ENCODE assay signal across 27 cellular contexts in the genomic region with DNA sequence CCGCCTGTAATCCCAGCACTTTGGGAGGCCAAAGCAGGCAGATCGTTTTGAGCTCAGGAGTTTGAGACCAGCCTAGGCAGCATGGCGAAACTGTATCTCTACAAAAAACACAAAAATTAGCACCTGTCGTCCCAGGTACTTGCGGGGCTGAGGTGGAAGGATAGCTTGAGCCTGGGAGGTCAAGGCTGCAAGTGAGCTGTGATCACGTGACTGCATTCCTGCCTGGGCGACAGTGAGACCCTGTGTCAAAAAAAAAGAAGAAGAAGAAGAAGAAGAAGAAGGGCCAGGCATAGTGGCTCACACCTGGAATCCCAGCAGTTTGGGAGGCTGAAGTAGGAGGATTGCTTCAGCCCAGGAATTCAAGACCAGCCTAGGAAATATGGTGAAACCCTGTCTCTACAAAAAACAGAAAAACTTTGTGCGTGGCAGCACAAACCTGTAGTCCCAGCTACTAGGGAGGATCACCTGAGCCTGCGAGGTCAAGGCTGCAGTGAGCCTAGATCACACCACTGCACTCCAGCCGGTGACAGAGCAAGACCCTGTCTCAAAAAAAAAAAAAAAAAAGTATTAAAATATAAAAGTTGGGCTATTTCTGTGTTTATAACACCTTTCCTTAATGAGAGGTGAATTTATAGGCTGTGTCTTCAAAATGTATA.
"Had no signal": no experiment of that assay in that cellular context is flagged by ENCODE, and none has a peak within 500 bp of the region (broad histone marks: within the 10 kb centered on the region; RNA-seq: fewer than 3 reads in every experiment).

No MANE protein-coding gene starts in this region.

- H3K27me3 Mint-ChIP-seq: activated CD8-positive, alpha-beta T cell treated with anti-CD3 and anti-CD28 coated beads for 36 hours; activated naive CD4-positive, alpha-beta T cell treated with anti-CD3 and anti-CD28 coated beads, Interleukin-2, amount 50 U/mL, for 24 hours; activated naive CD8-positive, alpha-beta T cell treated with anti-CD3 and anti-CD28 coated beads, Interleukin-2, amount 10 ng/mL, durations not matched to agents 7 days and 5 days; activated T-cell treated with anti-CD3 and anti-CD28 coated beads, Interleukin-2, amount 50 U/mL, for 24 hours; central memory CD8-positive, alpha-beta T cell had no signal

- H3K36me3 ChIP-seq: WERI-Rb-1 had no signal

- H3K4me3 ChIP-seq: ascending aorta, cardiac muscle cell, SJCRH30, SK-N-MC had no signal

- H3K27me3 ChIP-seq: ascending aorta, cardiac muscle cell, SJCRH30 had no signal

- H3K4me1 Mint-ChIP-seq: activated naive CD4-positive, alpha-beta T cell treated with anti-CD3 and anti-CD28 coated beads, Interleukin-2, amount 50 U/mL, for 24 hours; activated naive CD8-positive, alpha-beta T cell treated with anti-CD3 and anti-CD28 coated beads, Interleukin-2, amount 10 ng/mL, durations not matched to agents 7 days and 5 days; central memory CD8-positive, alpha-beta T cell had no signal

- H3K4me1 ChIP-seq: ascending aorta, SJCRH30 had no signal

- H3K9me3 ChIP-seq: ascending aorta, SJCRH30 had no signal

- H3K9me3 Mint-ChIP-seq: activated CD8-positive, alpha-beta T cell treated with anti-CD3 and anti-CD28 coated beads for 36 hours; activated naive CD4-positive, alpha-beta T cell treated with anti-CD3 and anti-CD28 coated beads, Interleukin-2, amount 50 U/mL, for 24 hours; activated naive CD8-positive, alpha-beta T cell treated with anti-CD3 and anti-CD28 coated beads, Interleukin-2, amount 10 ng/mL, durations not matched to agents 7 days and 5 days; activated T-cell treated with anti-CD3 and anti-CD28 coated beads, Interleukin-2, amount 50 U/mL, for 24 hours; activated T-helper 2 cell treated with anti-CD3 and anti-CD28 coated beads, Interferon-gamma antibody, Interleukin-2, Interleukin-4, amounts not matched to agents 10 μg/mL and 5 μg/mL and 100 μg/mL, durations not matched to agents 14 hours and 24 hours and 36 hours; central memory CD8-positive, alpha-beta T cell had no signal

- DNase-seq: activated CD8-positive, alpha-beta T cell treated with anti-CD3 and anti-CD28 coated beads for 36 hours; activated gamma-delta T cell; activated naive CD4-positive, alpha-beta T cell treated with Interleukin-2 at 50 U/mL for 16 hours; activated naive CD8-positive, alpha-beta T cell treated with anti-CD3 and anti-CD28 coated beads, Interleukin-2, amount 10 ng/mL, durations not matched to agents 7 days and 5 days; activated T-cell treated with anti-CD3 and anti-CD28 coated beads, Interleukin-2, amount 50 U/mL, for 24 hours; amygdala; Karpas-422; NCI-H1048; NCI-H1105 treated with DMSO at 0.1 percent for 48 hours; NCI-H1436; NCI-H1694; NCI-H1930; NCI-H2081 treated with DMSO at 0.1 percent for 48 hours; NCI-H226; NCI-H446 treated with DMSO at 0.1 percent for 48 hours; NCI-H524; SHP77; SJCRH30; T1000; WERI-Rb-1 had no signal

- H3K27ac Mint-ChIP-seq: activated CD8-positive, alpha-beta T cell treated with anti-CD3 and anti-CD28 coated beads for 36 hours; activated naive CD4-positive, alpha-beta T cell treated with anti-CD3 and anti-CD28 coated beads, Interleukin-2, amount 50 U/mL, for 24 hours; activated naive CD8-positive, alpha-beta T cell treated with anti-CD3 and anti-CD28 coated beads, Interleukin-2, amount 10 ng/mL, durations not matched to agents 7 days and 5 days; activated T-cell treated with anti-CD3 and anti-CD28 coated beads, Interleukin-2, amount 50 U/mL, for 24 hours had no signal

- H3K4me3 Mint-ChIP-seq: activated CD8-positive, alpha-beta T cell treated with anti-CD3 and anti-CD28 coated beads for 36 hours; activated naive CD4-positive, alpha-beta T cell treated with anti-CD3 and anti-CD28 coated beads, Interleukin-2, amount 50 U/mL, for 24 hours; activated naive CD8-positive, alpha-beta T cell treated with anti-CD3 and anti-CD28 coated beads, Interleukin-2, amount 10 ng/mL, durations not matched to agents 7 days and 5 days; activated T-cell treated with anti-CD3 and anti-CD28 coated beads, Interleukin-2, amount 50 U/mL, for 24 hours; central memory CD8-positive, alpha-beta T cell had no signal

- H3K27ac ChIP-seq: ascending aorta, cardiac muscle cell, SJCRH30, SK-N-MC, WERI-Rb-1 had no signal

- ATAC-seq: activated CD8-positive, alpha-beta T cell treated with anti-CD3 and anti-CD28 coated beads for 36 hours; Panc1 had no signal
